1 cellular context compared by ENCODE assay signal in genomic region chr16:72072514-72073342, GRCh38.
A peak's percentile ranks its signal among the peaks of the same experiment; 100 is the strongest.
TF ChIP-seq lines count a peak whose summit lies in the region.

No MANE protein-coding gene starts in this region.

TF ChIP-seq in K562, 482 proteins besides CTCF, POLR2A, EP300 and RAD21 (continued from another document and continues in another):
- TF ChIP-seq ATF7 (IDR thresholded peaks at IDR 0.05) (0 out of 2 replicates have a peak, but pooled peaks have one; percentile 11), YY1 (IDR thresholded peaks at IDR 0.05; ENCODE audit: borderline replicate concordance in 1 of 3, control insufficient read depth in 1 of 3, extremely low read depth in 1 of 3, insufficient read depth in 3 of 3, insufficient read length in 1 of 3, insufficient replicate concordance in 2 of 3, low read depth in 1 of 3, low read length in 2 of 3) (peak in 1 of 3 experiments; percentile 76), FOXA3 (CRISPR knock-in tag; conservative IDR thresholded peaks at IDR 0.05 in 1 of 2, IDR thresholded peaks at IDR 0.05 in 1 of 2) (peak in 1 of 2 experiments; percentile 54; a peak in 1 of 4 replicates), ZNF253 (CRISPR knock-in tag; conservative IDR thresholded peaks at IDR 0.05) (no peak), ZNF431 (CRISPR knock-in tag; IDR thresholded peaks at IDR 0.05) (no peak), BACH1 (tag; IDR thresholded peaks at IDR 0.05) (no peak), LEF1 (IDR thresholded peaks at IDR 0.05) (peak; percentile 78; the same call in 1 of the 2 replicates), ZBTB33 (CRISPR knock-in tag; IDR thresholded peaks at IDR 0.05) (no peak), VEZF1 (CRISPR knock-in tag; IDR thresholded peaks at IDR 0.05) (peak; percentile 75), ZNF668 (CRISPR knock-in tag; IDR thresholded peaks at IDR 0.05) (no peak), POLR2H (tag; IDR thresholded peaks at IDR 0.05; ENCODE audit: low read depth) (peak; percentile 56; the same call in 1 of the 2 replicates), SOX6 (IDR thresholded peaks at IDR 0.05) (peak; percentile 78), CHAMP1 (IDR thresholded peaks at IDR 0.05) (peak; percentile 46; the same call in 1 of the 2 replicates), MTA2 (IDR thresholded peaks at IDR 0.05; ENCODE audit: low read depth) (peak; percentile 82), STAT5A (IDR thresholded peaks at IDR 0.05; ENCODE audit: borderline replicate concordance, low read length) (peak; percentile 46; the same call in 1 of the 2 replicates), MAZ (CRISPR knock-in tag; conservative IDR thresholded peaks at IDR 0.05 in 1 of 2, IDR thresholded peaks at IDR 0.05 in 1 of 2) (peak; percentile 67 to 87; a peak in 3 of 4 replicates), RBM14 (IDR thresholded peaks at IDR 0.05; ENCODE audit: borderline replicate concordance, insufficient read depth, low read depth, low read length) (no peak), L3MBTL2 (IDR thresholded peaks at IDR 0.05) (peak; percentile 46), ZNF282 (CRISPR knock-in tag; IDR thresholded peaks at IDR 0.05) (no peak), ELF1 (tag; IDR thresholded peaks at IDR 0.05) (0 out of 2 replicates have a peak, but pooled peaks have one; percentile 14), KLF16 (IDR thresholded peaks at IDR 0.05) (peak; percentile 21; the same call in 1 of the 2 replicates), FOXM1 (IDR thresholded peaks at IDR 0.05; ENCODE audit: low read depth) (peak; percentile 88), FOXM1 (CRISPR knock-in tag; IDR thresholded peaks at IDR 0.05; ENCODE audit: low read depth) (no peak), ZBTB8A (IDR thresholded peaks at IDR 0.05; ENCODE audit: partially characterized antibody) (no peak), MCM7 (IDR thresholded peaks at IDR 0.05) (no peak), FOSL1 (tag; conservative IDR thresholded peaks at IDR 0.05) (0 out of 2 replicates have a peak, but pooled peaks have one; percentile 20), RB1 (IDR thresholded peaks at IDR 0.05; ENCODE audit: low read depth) (peak; percentile 70; the same call in 1 of the 2 replicates), TBL1XR1 (IDR thresholded peaks at IDR 0.05; ENCODE audit: low read length in 2 of 2) (peak in 1 of 2 experiments; percentile 29; a peak in 1 of 4 replicates), MBD2 (IDR thresholded peaks at IDR 0.05; ENCODE audit: borderline replicate concordance, low read depth) (peak; percentile 37; the same call in 1 of the 2 replicates), PML (IDR thresholded peaks at IDR 0.05; ENCODE audit: low read length) (peak; percentile 39; the same call in 1 of the 2 replicates), GATAD2A (IDR thresholded peaks at IDR 0.05) (no peak), TSC22D4 (tag; IDR thresholded peaks at IDR 0.05) (no peak), TRIM28 (IDR thresholded peaks at IDR 0.05) (peak; percentile 73), ZEB2 (IDR thresholded peaks at IDR 0.05) (0 out of 2 replicates have a peak, but pooled peaks have one; percentile 26), SMARCA4 (IDR thresholded peaks at IDR 0.05) (peak; percentile 81), MCM2 (IDR thresholded peaks at IDR 0.05; ENCODE audit: low read depth) (no peak), ZNF280A (IDR thresholded peaks at IDR 0.05; ENCODE audit: low read depth, partially characterized antibody) (peak; percentile 61)
- TF ChIP-seq, protein P1, sequence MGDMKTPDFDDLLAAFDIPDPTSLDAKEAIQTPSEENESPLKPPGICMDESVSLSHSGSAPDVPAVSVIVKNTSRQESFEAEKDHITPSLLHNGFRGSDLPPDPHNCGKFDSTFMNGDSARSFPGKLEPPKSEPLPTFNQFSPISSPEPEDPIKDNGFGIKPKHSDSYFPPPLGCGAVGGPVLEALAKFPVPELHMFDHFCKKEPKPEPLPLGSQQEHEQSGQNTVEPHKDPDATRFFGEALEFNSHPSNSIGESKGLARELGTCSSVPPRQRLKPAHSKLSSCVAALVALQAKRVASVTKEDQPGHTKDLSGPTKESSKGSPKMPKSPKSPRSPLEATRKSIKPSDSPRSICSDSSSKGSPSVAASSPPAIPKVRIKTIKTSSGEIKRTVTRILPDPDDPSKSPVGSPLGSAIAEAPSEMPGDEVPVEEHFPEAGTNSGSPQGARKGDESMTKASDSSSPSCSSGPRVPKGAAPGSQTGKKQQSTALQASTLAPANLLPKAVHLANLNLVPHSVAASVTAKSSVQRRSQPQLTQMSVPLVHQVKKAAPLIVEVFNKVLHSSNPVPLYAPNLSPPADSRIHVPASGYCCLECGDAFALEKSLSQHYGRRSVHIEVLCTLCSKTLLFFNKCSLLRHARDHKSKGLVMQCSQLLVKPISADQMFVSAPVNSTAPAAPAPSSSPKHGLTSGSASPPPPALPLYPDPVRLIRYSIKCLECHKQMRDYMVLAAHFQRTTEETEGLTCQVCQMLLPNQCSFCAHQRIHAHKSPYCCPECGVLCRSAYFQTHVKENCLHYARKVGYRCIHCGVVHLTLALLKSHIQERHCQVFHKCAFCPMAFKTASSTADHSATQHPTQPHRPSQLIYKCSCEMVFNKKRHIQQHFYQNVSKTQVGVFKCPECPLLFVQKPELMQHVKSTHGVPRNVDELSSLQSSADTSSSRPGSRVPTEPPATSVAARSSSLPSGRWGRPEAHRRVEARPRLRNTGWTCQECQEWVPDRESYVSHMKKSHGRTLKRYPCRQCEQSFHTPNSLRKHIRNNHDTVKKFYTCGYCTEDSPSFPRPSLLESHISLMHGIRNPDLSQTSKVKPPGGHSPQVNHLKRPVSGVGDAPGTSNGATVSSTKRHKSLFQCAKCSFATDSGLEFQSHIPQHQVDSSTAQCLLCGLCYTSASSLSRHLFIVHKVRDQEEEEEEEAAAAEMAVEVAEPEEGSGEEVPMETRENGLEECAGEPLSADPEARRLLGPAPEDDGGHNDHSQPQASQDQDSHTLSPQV (IDR thresholded peaks at IDR 0.05) = peak; percentile 58; the same call in 1 of the 2 replicates
- TF ChIP-seq, protein P2, sequence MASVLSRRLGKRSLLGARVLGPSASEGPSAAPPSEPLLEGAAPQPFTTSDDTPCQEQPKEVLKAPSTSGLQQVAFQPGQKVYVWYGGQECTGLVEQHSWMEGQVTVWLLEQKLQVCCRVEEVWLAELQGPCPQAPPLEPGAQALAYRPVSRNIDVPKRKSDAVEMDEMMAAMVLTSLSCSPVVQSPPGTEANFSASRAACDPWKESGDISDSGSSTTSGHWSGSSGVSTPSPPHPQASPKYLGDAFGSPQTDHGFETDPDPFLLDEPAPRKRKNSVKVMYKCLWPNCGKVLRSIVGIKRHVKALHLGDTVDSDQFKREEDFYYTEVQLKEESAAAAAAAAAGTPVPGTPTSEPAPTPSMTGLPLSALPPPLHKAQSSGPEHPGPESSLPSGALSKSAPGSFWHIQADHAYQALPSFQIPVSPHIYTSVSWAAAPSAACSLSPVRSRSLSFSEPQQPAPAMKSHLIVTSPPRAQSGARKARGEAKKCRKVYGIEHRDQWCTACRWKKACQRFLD (CRISPR knock-in tag; IDR thresholded peaks at IDR 0.05) = 0 out of 2 replicates have a peak, but pooled peaks have one; percentile 45
- TF ChIP-seq, protein P3, sequence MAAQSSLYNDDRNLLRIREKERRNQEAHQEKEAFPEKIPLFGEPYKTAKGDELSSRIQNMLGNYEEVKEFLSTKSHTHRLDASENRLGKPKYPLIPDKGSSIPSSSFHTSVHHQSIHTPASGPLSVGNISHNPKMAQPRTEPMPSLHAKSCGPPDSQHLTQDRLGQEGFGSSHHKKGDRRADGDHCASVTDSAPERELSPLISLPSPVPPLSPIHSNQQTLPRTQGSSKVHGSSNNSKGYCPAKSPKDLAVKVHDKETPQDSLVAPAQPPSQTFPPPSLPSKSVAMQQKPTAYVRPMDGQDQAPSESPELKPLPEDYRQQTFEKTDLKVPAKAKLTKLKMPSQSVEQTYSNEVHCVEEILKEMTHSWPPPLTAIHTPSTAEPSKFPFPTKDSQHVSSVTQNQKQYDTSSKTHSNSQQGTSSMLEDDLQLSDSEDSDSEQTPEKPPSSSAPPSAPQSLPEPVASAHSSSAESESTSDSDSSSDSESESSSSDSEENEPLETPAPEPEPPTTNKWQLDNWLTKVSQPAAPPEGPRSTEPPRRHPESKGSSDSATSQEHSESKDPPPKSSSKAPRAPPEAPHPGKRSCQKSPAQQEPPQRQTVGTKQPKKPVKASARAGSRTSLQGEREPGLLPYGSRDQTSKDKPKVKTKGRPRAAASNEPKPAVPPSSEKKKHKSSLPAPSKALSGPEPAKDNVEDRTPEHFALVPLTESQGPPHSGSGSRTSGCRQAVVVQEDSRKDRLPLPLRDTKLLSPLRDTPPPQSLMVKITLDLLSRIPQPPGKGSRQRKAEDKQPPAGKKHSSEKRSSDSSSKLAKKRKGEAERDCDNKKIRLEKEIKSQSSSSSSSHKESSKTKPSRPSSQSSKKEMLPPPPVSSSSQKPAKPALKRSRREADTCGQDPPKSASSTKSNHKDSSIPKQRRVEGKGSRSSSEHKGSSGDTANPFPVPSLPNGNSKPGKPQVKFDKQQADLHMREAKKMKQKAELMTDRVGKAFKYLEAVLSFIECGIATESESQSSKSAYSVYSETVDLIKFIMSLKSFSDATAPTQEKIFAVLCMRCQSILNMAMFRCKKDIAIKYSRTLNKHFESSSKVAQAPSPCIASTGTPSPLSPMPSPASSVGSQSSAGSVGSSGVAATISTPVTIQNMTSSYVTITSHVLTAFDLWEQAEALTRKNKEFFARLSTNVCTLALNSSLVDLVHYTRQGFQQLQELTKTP (IDR thresholded peaks at IDR 0.05; ENCODE audit: low read depth in 1 of 2, partially characterized antibody in 2 of 2) = no peak
- TF ChIP-seq, protein P4, sequence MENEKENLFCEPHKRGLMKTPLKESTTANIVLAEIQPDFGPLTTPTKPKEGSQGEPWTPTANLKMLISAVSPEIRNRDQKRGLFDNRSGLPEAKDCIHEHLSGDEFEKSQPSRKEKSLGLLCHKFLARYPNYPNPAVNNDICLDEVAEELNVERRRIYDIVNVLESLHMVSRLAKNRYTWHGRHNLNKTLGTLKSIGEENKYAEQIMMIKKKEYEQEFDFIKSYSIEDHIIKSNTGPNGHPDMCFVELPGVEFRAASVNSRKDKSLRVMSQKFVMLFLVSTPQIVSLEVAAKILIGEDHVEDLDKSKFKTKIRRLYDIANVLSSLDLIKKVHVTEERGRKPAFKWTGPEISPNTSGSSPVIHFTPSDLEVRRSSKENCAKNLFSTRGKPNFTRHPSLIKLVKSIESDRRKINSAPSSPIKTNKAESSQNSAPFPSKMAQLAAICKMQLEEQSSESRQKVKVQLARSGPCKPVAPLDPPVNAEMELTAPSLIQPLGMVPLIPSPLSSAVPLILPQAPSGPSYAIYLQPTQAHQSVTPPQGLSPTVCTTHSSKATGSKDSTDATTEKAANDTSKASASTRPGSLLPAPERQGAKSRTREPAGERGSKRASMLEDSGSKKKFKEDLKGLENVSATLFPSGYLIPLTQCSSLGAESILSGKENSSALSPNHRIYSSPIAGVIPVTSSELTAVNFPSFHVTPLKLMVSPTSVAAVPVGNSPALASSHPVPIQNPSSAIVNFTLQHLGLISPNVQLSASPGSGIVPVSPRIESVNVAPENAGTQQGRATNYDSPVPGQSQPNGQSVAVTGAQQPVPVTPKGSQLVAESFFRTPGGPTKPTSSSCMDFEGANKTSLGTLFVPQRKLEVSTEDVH (IDR thresholded peaks at IDR 0.05; ENCODE audit: low read depth, partially characterized antibody) = peak; percentile 96
